ENCODE assay signal across 8 cellular contexts in the genomic region with DNA sequence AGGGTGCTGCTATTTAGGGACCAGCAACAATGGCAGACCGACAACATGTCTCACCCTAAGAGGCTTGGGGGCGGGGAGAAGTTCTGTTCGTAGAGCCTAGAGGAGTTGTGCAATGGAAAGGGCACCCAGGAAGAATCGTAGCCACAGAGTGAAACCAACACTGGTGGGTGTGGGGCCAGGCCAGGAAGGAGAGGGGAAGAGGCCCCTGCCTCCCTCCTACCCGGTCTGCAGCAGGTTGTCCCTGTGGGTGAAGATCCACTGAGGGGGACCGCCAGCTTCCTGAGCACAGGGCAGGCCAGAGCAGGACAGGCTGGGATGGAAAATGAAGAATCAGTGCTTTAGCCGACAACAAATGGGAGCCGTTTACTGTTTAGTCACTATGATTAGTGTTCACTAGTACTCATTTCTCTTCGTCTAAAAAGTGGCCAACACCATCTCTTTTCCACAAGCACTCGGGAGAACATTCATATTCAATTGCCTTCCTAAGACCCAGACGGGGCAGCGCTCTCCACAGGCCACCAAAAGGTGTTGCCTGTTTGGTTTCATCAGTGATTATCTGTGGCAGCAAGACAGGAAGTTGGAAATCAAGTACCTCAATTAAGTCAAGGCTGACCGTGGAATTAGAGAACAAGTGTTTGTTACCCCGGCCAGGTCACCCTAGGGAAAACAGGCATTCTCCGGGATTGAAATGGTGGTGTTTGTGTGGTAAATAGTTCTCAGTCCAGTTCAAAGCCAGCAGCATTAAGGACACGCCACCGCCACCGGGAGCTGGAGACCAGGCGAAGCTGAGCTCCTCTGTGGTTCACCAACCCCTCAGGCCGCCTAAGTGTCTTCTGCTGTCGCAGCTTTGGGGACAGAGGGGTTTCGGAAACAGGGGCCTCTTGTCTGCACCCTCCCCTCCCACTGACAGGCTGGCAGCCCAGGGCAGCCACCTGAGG. TPM values are rescaled to one million over a fixed set of nuclear protein-coding genes. Genes with fewer than 3 reads are reported as not detected.
A peak's percentile ranks its signal among the peaks of the same experiment; 100 is the strongest.
DNase-seq lines count a peak whose midpoint lies in the region; ATAC-seq and TF ChIP-seq lines count a peak whose summit lies in the region.

No MANE protein-coding gene starts in this region.

- H3K4me1 Mint-ChIP-seq in osteocyte (ENCODE audit: unreplicated experiment) = peaks cover 18% of the 10 kb centered on the region

- no peak for TF ChIP-seq CTCF in MM.1S (IDR thresholded peaks at IDR 0.05; ENCODE audit: low read length)
- no peak for TF ChIP-seq CTCF in esophagus squamous epithelium (IDR thresholded peaks at IDR 0.05)
- TF ChIP-seq CTCF in osteocyte (IDR thresholded peaks at IDR 0.05) = no peak
- no peak for TF ChIP-seq CTCF in upper lobe of left lung (IDR thresholded peaks at IDR 0.05)

- H3K4me1 ChIP-seq in MM.1S (ENCODE audit: low read length) (peaks cover 14% of the 10 kb centered on the region; the same call in 1 of the 2 replicates), esophagus squamous epithelium (peaks cover 13 to 53% (median 19%) of the 10 kb centered on the region in 3 donors), upper lobe of left lung (peaks cover 32 to 62% (median 44%) of the 10 kb centered on the region in 4 donors)

- H3K27ac ChIP-seq in MM.1S (ENCODE audit: low read length) (peak overlapping the region; percentile 28; the same call in 1 of the 2 replicates), esophagus squamous epithelium (peak overlapping the region; percentile 84 to 98 (median 92)), upper lobe of left lung (peak overlapping the region; percentile 98 to 99 (median 98))

- H3F3A ChIP-seq in MM.1S (ENCODE audit: insufficient read depth, low read length) = peaks cover 17% of the 10 kb centered on the region

- H3K9me2 ChIP-seq in MM.1S (replicated peaks; ENCODE audit: insufficient read depth, low read length) = no peaks in the 10 kb centered on the region

- H3K9me3 Mint-ChIP-seq in osteocyte (ENCODE audit: unreplicated experiment) = no peaks in the 10 kb centered on the region

- H3K4me3 ChIP-seq in MM.1S (ENCODE audit: low read length) (peak overlapping the region; percentile 79), esophagus squamous epithelium (peak overlapping the region; percentile 64 to 90 (median 80)), upper lobe of left lung (peak overlapping the region; percentile 54 to 99 (median 90))

- peak overlapping the region; percentile 78 for H3K4me2 ChIP-seq in MM.1S (ENCODE audit: low read depth, low read length)

- no peaks in the 10 kb centered on the region for H3K27me3 ChIP-seq in MM.1S (replicated peaks; ENCODE audit: insufficient read depth, low read length)
- H3K27me3 ChIP-seq in esophagus squamous epithelium = no peaks in the 10 kb centered on the region
- H3K27me3 ChIP-seq in upper lobe of left lung = no peaks in the 10 kb centered on the region

- no peaks in the 10 kb centered on the region for H3K36me3 Mint-ChIP-seq in osteocyte (ENCODE audit: unreplicated experiment)

- peak in 2 of 4 donors; percentile 4 to 60 for TF ChIP-seq EP300 in upper lobe of left lung (IDR thresholded peaks at IDR 0.05)

- H3K36me3 ChIP-seq in MM.1S (replicated peaks; ENCODE audit: insufficient read depth, low read length) = no peaks in the 10 kb centered on the region
- H3K36me3 ChIP-seq in esophagus squamous epithelium = no peaks in the 10 kb centered on the region
- H3K36me3 ChIP-seq in upper lobe of left lung = no peaks in the 10 kb centered on the region

- H3K27ac Mint-ChIP-seq in osteocyte (ENCODE audit: unreplicated experiment) = peak overlapping the region; percentile 82

- H3K79me2 ChIP-seq in MM.1S (ENCODE audit: low read length) = peaks cover 30% of the 10 kb centered on the region

- peak overlapping the region; percentile 70; the same call in 1 of the 2 replicates for H3K9ac ChIP-seq in MM.1S (ENCODE audit: low read length)

- TF ChIP-seq POLR2A in esophagus squamous epithelium (IDR thresholded peaks at IDR 0.05) = no peak
- peak in 2 of 4 donors; percentile 28 to 84 for TF ChIP-seq POLR2A in upper lobe of left lung (IDR thresholded peaks at IDR 0.05)

- WGBS in esophagus squamous epithelium, 2 donors = 58 to 60% methylated on average over 9 to 13 of the region's 22 CpGs
- WGBS in upper lobe of left lung, 2 donors = 26 to 29% methylated on average over 14 to 22 of the region's 22 CpGs

- no peaks in the 10 kb centered on the region for H3K9me3 ChIP-seq in MM.1S (replicated peaks; ENCODE audit: insufficient read depth, low read length)
- no peaks in the 10 kb centered on the region for H3K9me3 ChIP-seq in esophagus squamous epithelium
- no peaks in the 10 kb centered on the region for H3K9me3 ChIP-seq in upper lobe of left lung

- H3K27me3 Mint-ChIP-seq in osteocyte (ENCODE audit: unreplicated experiment) = peaks cover 8% of the 10 kb centered on the region

- intact Hi-C loops in esophagus squamous epithelium (cut with DNase I) = no loop called here

- DNase-seq in GF-D8 (lab: John Stamatoyannopoulos, UW) (peak; percentile 94), MM.1S (no peak), esophagus squamous epithelium (lab: John Stamatoyannopoulos, UW) (no peak), osteocyte (ENCODE audit: extremely low spot score, unreplicated experiment) (no peak), upper lobe of left lung (peak in 1 of 2 donors; percentile 94), AG20443 (ENCODE audit: low spot score) (no peak), NCI-H510A treated with DMSO at 0.1 percent for 48 hours (lab: John Stamatoyannopoulos, UW) (no peak)
- peak; percentile 39 for DNase-seq in activated CD8-positive, alpha-beta memory T cell treated with anti-CD3 and anti-CD28 coated beads, Interleukin-2, amount 50 U/mL, for 4 hours

- peak overlapping the region; percentile 79 for H3K4me3 Mint-ChIP-seq in osteocyte (ENCODE audit: unreplicated experiment)

- no peaks in the 10 kb centered on the region for H4K20me1 ChIP-seq in MM.1S (ENCODE audit: insufficient read depth, low read length)

- H2AFZ ChIP-seq in MM.1S (ENCODE audit: low read length) = peak overlapping the region; percentile 99

- peak; percentile 18 to 59 for ATAC-seq in upper lobe of left lung (ENCODE audit: low FRiP score in 2 of 2)

RNA-seq across cellular contexts. Expression of gene ATP11A, which starts 1.0 kb away (rescaled TPM):
- 10 to 100 TPM in 3 of 4 donors, 1 to 10 TPM in 1; 9.6 to 20.0 (median 16.1) TPM for total RNA-seq in esophagus squamous epithelium
- 15.2 and 15.7 TPM in 2 replicates for total RNA-seq in osteocyte
- total RNA-seq in upper lobe of left lung = 100 to 1,000 TPM; 159 to 285 (median 260) TPM

Comparison
In these comparisons a context has a peak if more than half of its experiments do, and no peak if none do; other contexts are left out.
1. DNase-seq: peak in GF-D8 (single experiment) and activated CD8-positive, alpha-beta memory T cell treated with anti-CD3 and anti-CD28 coated beads, Interleukin-2, amount 50 U/mL, for 4 hours (single experiment); none in MM.1S (single experiment), esophagus squamous epithelium (single experiment), osteocyte (single experiment), AG20443 (single experiment) and NCI-H510A treated with DMSO at 0.1 percent for 48 hours (single experiment).
2. H3K27ac ChIP-seq: peak in every context shown above with its lines; median percentile 98 in upper lobe of left lung; 92 in esophagus squamous epithelium; 28 in MM.1S.
3. Peak in every context shown above with its lines, with median percentiles within 50 percentile points of each other: H3K4me3 ChIP-seq.